In genomic region chr11:60982184-60982583, GRCh38 we compare ENCODE assay signal across 17 cellular contexts. TPM values are rescaled to one million over a fixed set of nuclear protein-coding genes. Genes with fewer than 3 reads are reported as not detected.
DNase-seq lines count a peak whose midpoint lies in the region; ATAC-seq lines count a peak whose summit lies in the region.
"Had no signal": no experiment of that assay in that cellular context is flagged by ENCODE, and none has a peak within 500 bp of the region (broad histone marks: within the 10 kb centered on the region; RNA-seq: fewer than 3 reads in every experiment).

No MANE protein-coding gene starts in this region.

- H3K9me3 ChIP-seq in HAP-1, result no peaks in the 10 kb centered on the region
- H3K9me3 ChIP-seq: lower lobe of right lung, sigmoid colon, vagina had no signal

- H3K9me3 Mint-ChIP-seq in activated CD8-positive, alpha-beta T cell treated with anti-CD3 and anti-CD28 coated beads, Interleukin-2, amount 10 ng/mL, durations not matched to agents 7 days and 5 days (ENCODE audit: insufficient read depth), result no peaks in the 10 kb centered on the region
- H3K9me3 Mint-ChIP-seq in effector memory CD8-positive, alpha-beta T cell, result no peaks in the 10 kb centered on the region
- H3K9me3 Mint-ChIP-seq: H9 had no signal

- H3K27ac Mint-ChIP-seq in activated CD8-positive, alpha-beta T cell treated with anti-CD3 and anti-CD28 coated beads, Interleukin-2, amount 10 ng/mL, durations not matched to agents 7 days and 5 days, result peak overlapping the region; percentile 90
- peak overlapping the region; percentile 90 to 94 for H3K27ac Mint-ChIP-seq in effector memory CD8-positive, alpha-beta T cell

- POLR2A ChIA-PET in activated CD8-positive, alpha-beta T cell treated with anti-CD3 and anti-CD28 coated beads, Interleukin-2, amount 10 ng/mL, durations not matched to agents 7 days and 5 days (lab: Charles Lee), result interaction anchor here (0.7 to 2.5 kb wide), 5 partner anchors 11 to 121 kb away, joined by 3 to 6 read pairs (median 4); partner anchors contain the start of genes CD5 and CD6

- in situ Hi-C loops in HAP-1 (cut with MboI; ENCODE audit: low sequenced_read_pairs), result no loop called here

- CTCF ChIA-PET in activated CD8-positive, alpha-beta T cell treated with anti-CD3 and anti-CD28 coated beads, Interleukin-2, amount 10 ng/mL, durations not matched to agents 7 days and 5 days (lab: Charles Lee), result interaction anchor here (0.8 to 1.3 kb wide), 4 partner anchors 44 to 132 kb away, joined by 3 to 4 read pairs (median 3); no protein-coding TSS in a partner anchor

- H3K4me1 ChIP-seq in HAP-1, result no peaks in the 10 kb centered on the region
- H3K4me1 ChIP-seq: sigmoid colon had no signal

- no peak overlapping the region for H3K4me3 ChIP-seq in HAP-1
- H3K4me3 ChIP-seq: cardiac muscle cell, lower lobe of right lung, sigmoid colon, vagina had no signal

- no peaks in the 10 kb centered on the region; the same call in 1 of the 2 replicates for H3K27me3 ChIP-seq in HAP-1 (ENCODE audit: low read depth)
- H3K27me3 ChIP-seq: cardiac muscle cell, sigmoid colon, vagina had no signal

- H3K36me3 Mint-ChIP-seq in activated CD8-positive, alpha-beta T cell treated with anti-CD3 and anti-CD28 coated beads, Interleukin-2, amount 10 ng/mL, durations not matched to agents 7 days and 5 days (ENCODE audit: low read depth), result peaks cover 78% of the 10 kb centered on the region
- peaks cover 51% of the 10 kb centered on the region for H3K36me3 Mint-ChIP-seq in effector memory CD8-positive, alpha-beta T cell (ENCODE audit: insufficient read depth)

- peak overlapping the region; percentile 67 for H3K4me3 Mint-ChIP-seq in activated CD8-positive, alpha-beta T cell treated with anti-CD3 and anti-CD28 coated beads, Interleukin-2, amount 10 ng/mL, durations not matched to agents 7 days and 5 days
- peak overlapping the region; percentile 55 to 70 for H3K4me3 Mint-ChIP-seq in effector memory CD8-positive, alpha-beta T cell
- H3K4me3 Mint-ChIP-seq: H9 had no signal

- ATAC-seq in activated CD8-positive, alpha-beta T cell treated with anti-CD3 and anti-CD28 coated beads, Interleukin-2, amount 10 ng/mL, durations not matched to agents 7 days and 5 days, result peak; percentile 4
- ATAC-seq in effector memory CD8-positive, alpha-beta T cell (replicated peaks), result no peak
- ATAC-seq in HG03108 (IDR thresholded peaks at IDR 0.05; ENCODE audit: unreplicated experiment) (no peak), GM21737 (IDR thresholded peaks at IDR 0.05; ENCODE audit: unreplicated experiment) (no peak)
- ATAC-seq: lower lobe of right lung had no signal

- H3K36me3 ChIP-seq in HAP-1 (replicated peaks), result no peaks in the 10 kb centered on the region
- H3K36me3 ChIP-seq: cardiac muscle cell, lower lobe of right lung, sigmoid colon, vagina had no signal

- H3K4me1 Mint-ChIP-seq in activated CD8-positive, alpha-beta T cell treated with anti-CD3 and anti-CD28 coated beads, Interleukin-2, amount 10 ng/mL, durations not matched to agents 7 days and 5 days (ENCODE audit: low read depth), result peaks cover 96% of the 10 kb centered on the region
- H3K4me1 Mint-ChIP-seq in effector memory CD8-positive, alpha-beta T cell (ENCODE audit: low read depth in 2 of 2), result peaks cover 66 to 75% of the 10 kb centered on the region in 2 donors

- peak in 4 of 6 experiments; percentile 20 to 36 (median 36) for DNase-seq in stimulated activated naive CD4-positive, alpha-beta T cell (lab: John Stamatoyannopoulos, UW)
- no peak for DNase-seq in stimulated activated naive CD4-positive, alpha-beta T cell treated with Interleukin-2 at 50 U/mL for 16 hours (lab: John Stamatoyannopoulos, UW)
- peak; percentile 60 for DNase-seq in activated CD8-positive, alpha-beta T cell treated with anti-CD3 and anti-CD28 coated beads, Interleukin-2, amount 10 ng/mL, durations not matched to agents 7 days and 5 days
- DNase-seq in effector memory CD8-positive, alpha-beta T cell, result no peak
- DNase-seq in HAP-1 (ENCODE audit: low spot score in 2 of 2), result no peak
- DNase-seq: effector CD8-positive, alpha-beta T cell; H9; lower lobe of right lung; NCI-H187; NCI-H2227 treated with DMSO at 0.1 percent for 48 hours; sigmoid colon; substantia nigra had no signal

- no peaks in the 10 kb centered on the region for H3K27me3 Mint-ChIP-seq in activated CD8-positive, alpha-beta T cell treated with anti-CD3 and anti-CD28 coated beads, Interleukin-2, amount 10 ng/mL, durations not matched to agents 7 days and 5 days (ENCODE audit: low read depth)
- H3K27me3 Mint-ChIP-seq in effector memory CD8-positive, alpha-beta T cell, result no peaks in the 10 kb centered on the region

RNA-seq across cellular contexts. Expression of gene CD6, which starts 10.7 kb away (rescaled TPM):
- 100 to 1,000 TPM; 214 to 222 TPM for total RNA-seq in activated CD8-positive, alpha-beta T cell treated with anti-CD3 and anti-CD28 coated beads, Interleukin-2, amount 10 ng/mL, durations not matched to agents 7 days and 5 days
- total RNA-seq: fibroblast of lung, H9 had no signal

RNA-seq across cellular contexts. Expression of gene SLC15A3, which starts 30.2 kb away (rescaled TPM):
- total RNA-seq in activated CD8-positive, alpha-beta T cell treated with anti-CD3 and anti-CD28 coated beads, Interleukin-2, amount 10 ng/mL, durations not matched to agents 7 days and 5 days, result 1 to 10 TPM; 2.0 to 2.2 TPM

RNA-seq across cellular contexts. Expression of gene TMEM132A, which starts 57.9 kb away (rescaled TPM):
- under 1 TPM; 0.37 to 0.47 TPM for total RNA-seq in activated CD8-positive, alpha-beta T cell treated with anti-CD3 and anti-CD28 coated beads, Interleukin-2, amount 10 ng/mL, durations not matched to agents 7 days and 5 days

Comparison
In these comparisons a context has a peak if more than half of its experiments do, and no peak if none do; other contexts are left out.
1. DNase-seq: peak in stimulated activated naive CD4-positive, alpha-beta T cell (4 of 6) and activated CD8-positive, alpha-beta T cell treated with anti-CD3 and anti-CD28 coated beads, Interleukin-2, amount 10 ng/mL, durations not matched to agents 7 days and 5 days (single experiment); none in stimulated activated naive CD4-positive, alpha-beta T cell treated with Interleukin-2 at 50 U/mL for 16 hours (single experiment), effector memory CD8-positive, alpha-beta T cell (0 of 3) and HAP-1 (0 of 2).